In genomic region chr1:39205102-39205780, GRCh38 we compare ENCODE assay signal across 1 cellular context.
TF ChIP-seq lines count a peak whose summit lies in the region.

No MANE protein-coding gene starts in this region.

TF ChIP-seq in HepG2, 621 proteins besides CTCF, POLR2A, EP300 and RAD21 (continued from another document):
- no peak for TF ChIP-seq ZBTB34 (CRISPR knock-in tag; IDR thresholded peaks at IDR 0.05)
- TF ChIP-seq KAT8 (CRISPR knock-in tag; IDR thresholded peaks at IDR 0.05): no peak
- TF ChIP-seq ZNF296 (CRISPR knock-in tag; conservative IDR thresholded peaks at IDR 0.05): no peak
- no peak for TF ChIP-seq HOXA5 (CRISPR knock-in tag; IDR thresholded peaks at IDR 0.05)
- TF ChIP-seq NR2F1 (CRISPR knock-in tag; IDR thresholded peaks at IDR 0.05): no peak
- no peak for TF ChIP-seq ZNF562 (CRISPR knock-in tag; IDR thresholded peaks at IDR 0.05; ENCODE audit: borderline replicate concordance)
- no peak for TF ChIP-seq NFATC3 (CRISPR knock-in tag; IDR thresholded peaks at IDR 0.05)
- no peak for TF ChIP-seq ZNF564 (CRISPR knock-in tag; IDR thresholded peaks at IDR 0.05)
- no peak for TF ChIP-seq MIXL1 (CRISPR knock-in tag; IDR thresholded peaks at IDR 0.05)
- TF ChIP-seq ZNF143 (CRISPR knock-in tag; IDR thresholded peaks at IDR 0.05): no peak
- TF ChIP-seq TFAP4 (IDR thresholded peaks at IDR 0.05; ENCODE audit: borderline replicate concordance, low read depth): no peak
- TF ChIP-seq REST (IDR thresholded peaks at IDR 0.05; ENCODE audit: borderline replicate concordance in 1 of 2, low read depth in 1 of 2, low read length in 2 of 2): no peak
- no peak for TF ChIP-seq ZNF33B (CRISPR knock-in tag; IDR thresholded peaks at IDR 0.05)
- TF ChIP-seq ZBTB7A (CRISPR knock-in tag; IDR thresholded peaks at IDR 0.05): no peak
